ENCODE assay signal across 26 cellular contexts in the genomic region with DNA sequence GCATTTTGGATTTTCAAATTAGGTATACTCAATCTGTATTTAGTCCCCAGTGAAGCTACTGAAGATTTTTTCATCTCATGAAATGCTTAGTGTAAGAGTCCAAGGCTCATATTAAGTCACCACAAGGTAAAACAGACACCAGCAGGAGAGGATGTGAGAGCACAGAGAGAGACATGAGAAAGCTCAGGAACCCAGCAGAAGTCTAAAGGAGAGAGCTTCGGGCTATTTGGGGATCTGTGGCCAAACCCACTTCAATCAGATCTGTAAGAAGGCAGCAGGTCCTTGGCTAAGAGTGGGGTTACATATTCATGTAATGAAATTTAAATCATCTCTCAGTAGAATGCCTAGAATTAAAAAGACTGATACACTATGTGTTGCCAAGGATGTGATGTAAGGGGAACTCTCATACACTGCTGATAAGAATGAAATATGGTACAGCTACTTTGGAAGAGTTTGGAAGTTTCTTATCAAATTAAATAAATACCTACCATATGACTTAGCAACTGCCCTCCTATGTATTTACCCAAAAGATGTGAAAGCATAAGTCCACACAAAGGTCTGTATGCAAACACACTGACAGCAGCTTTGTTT.
"Had no signal": no experiment of that assay in that cellular context is flagged by ENCODE, and none has a peak within 500 bp of the region (broad histone marks: within the 10 kb centered on the region; RNA-seq: fewer than 3 reads in every experiment).

No MANE protein-coding gene starts in this region.

- H3K4me1 ChIP-seq: left lung, parathyroid adenoma had no signal

- H2AFZ ChIP-seq: parathyroid adenoma had no signal

- H3K79me2 ChIP-seq: parathyroid adenoma had no signal

- DNase-seq: activated CD4-positive, alpha-beta memory T cell treated with anti-CD3 and anti-CD28 coated beads for 36 hours; activated CD4-positive, alpha-beta T cell treated with anti-CD3 and anti-CD28 coated beads for 48 hours; activated CD4-positive, CD25-positive, alpha-beta regulatory T cell; activated naive CD4-positive, alpha-beta T cell treated with Interleukin-2 at 50 U/mL for 16 hours; activated naive CD8-positive, alpha-beta T cell treated with anti-CD3 and anti-CD28 coated beads, Interleukin-2, amount 10 ng/mL, durations not matched to agents 7 days and 5 days; activated T-cell treated with anti-CD3 and anti-CD28 coated beads, Interleukin-2, amount 50 U/mL, for 48 hours; amygdala; brain microvascular endothelial cell; caudate nucleus; dermis blood vessel endothelial cell; effector CD8-positive, alpha-beta T cell; kidney glomerular epithelial cell; left lung; mammary epithelial cell; midbrain; right cardiac atrium; stimulated activated CD4-positive, alpha-beta T cell treated with anti-CD3 and anti-CD28 coated beads, Interleukin-2, amount 100 ng/mL, for 24 hours; stimulated activated naive CD8-positive, alpha-beta T cell treated with anti-CD3 and anti-CD28 coated beads, Interleukin-15, amount 100 ng/mL, for 72 hours; T1000; trophoblast cell had no signal

- H3K9me3 Mint-ChIP-seq: activated CD4-positive, alpha-beta memory T cell treated with anti-CD3 and anti-CD28 coated beads for 36 hours; activated naive CD8-positive, alpha-beta T cell treated with anti-CD3 and anti-CD28 coated beads, Interleukin-2, amount 10 ng/mL, durations not matched to agents 7 days and 5 days; nephron; stimulated activated effector memory CD8-positive, alpha-beta T cell treated with anti-CD3 and anti-CD28 coated beads, Interleukin-12 subunit alpha, Interleukin-12 subunit beta, amount 100 ng/mL, for 72 hours; stimulated activated naive CD8-positive, alpha-beta T cell treated with anti-CD3 and anti-CD28 coated beads, Interleukin-15, amount 100 ng/mL, for 72 hours; T-helper 1 cell treated with Interleukin-12 subunit alpha and Interleukin-12 subunit beta and Interleukin-4 antibody, amounts not matched to agents 30 μg/mL and 1 μg/mL, for 36 hours had no signal

- H3K27me3 Mint-ChIP-seq: activated CD4-positive, alpha-beta memory T cell treated with anti-CD3 and anti-CD28 coated beads for 36 hours had no signal

- ATAC-seq: left lung; right cardiac atrium; stimulated activated effector memory CD8-positive, alpha-beta T cell treated with anti-CD3 and anti-CD28 coated beads, Interleukin-12 subunit alpha, Interleukin-12 subunit beta, amount 100 ng/mL, for 72 hours; stimulated activated naive CD8-positive, alpha-beta T cell treated with anti-CD3 and anti-CD28 coated beads, Interleukin-15, amount 100 ng/mL, for 72 hours had no signal

- H3K27ac ChIP-seq: brain microvascular endothelial cell, left lung, neutrophil, parathyroid adenoma, vagina had no signal

- H3K36me3 ChIP-seq: brain microvascular endothelial cell, left lung, neutrophil, vagina had no signal

- H3K9ac ChIP-seq: parathyroid adenoma had no signal

- H3K4me3 Mint-ChIP-seq: activated CD4-positive, alpha-beta memory T cell treated with anti-CD3 and anti-CD28 coated beads for 36 hours; activated naive CD8-positive, alpha-beta T cell treated with anti-CD3 and anti-CD28 coated beads, Interleukin-2, amount 10 ng/mL, durations not matched to agents 7 days and 5 days; nephron; stimulated activated effector memory CD8-positive, alpha-beta T cell treated with anti-CD3 and anti-CD28 coated beads, Interleukin-12 subunit alpha, Interleukin-12 subunit beta, amount 100 ng/mL, for 72 hours; stimulated activated naive CD8-positive, alpha-beta T cell treated with anti-CD3 and anti-CD28 coated beads, Interleukin-15, amount 100 ng/mL, for 72 hours; T-helper 1 cell treated with Interleukin-12 subunit alpha and Interleukin-12 subunit beta and Interleukin-4 antibody, amounts not matched to agents 30 μg/mL and 1 μg/mL, for 36 hours had no signal

- H3K4me1 Mint-ChIP-seq: activated naive CD8-positive, alpha-beta T cell treated with anti-CD3 and anti-CD28 coated beads, Interleukin-2, amount 10 ng/mL, durations not matched to agents 7 days and 5 days; stimulated activated effector memory CD8-positive, alpha-beta T cell treated with anti-CD3 and anti-CD28 coated beads, Interleukin-12 subunit alpha, Interleukin-12 subunit beta, amount 100 ng/mL, for 72 hours; stimulated activated naive CD8-positive, alpha-beta T cell treated with anti-CD3 and anti-CD28 coated beads, Interleukin-15, amount 100 ng/mL, for 72 hours had no signal

- H3K27ac Mint-ChIP-seq: activated CD4-positive, alpha-beta memory T cell treated with anti-CD3 and anti-CD28 coated beads for 36 hours; activated naive CD8-positive, alpha-beta T cell treated with anti-CD3 and anti-CD28 coated beads, Interleukin-2, amount 10 ng/mL, durations not matched to agents 7 days and 5 days; stimulated activated effector memory CD8-positive, alpha-beta T cell treated with anti-CD3 and anti-CD28 coated beads, Interleukin-12 subunit alpha, Interleukin-12 subunit beta, amount 100 ng/mL, for 72 hours; stimulated activated naive CD8-positive, alpha-beta T cell treated with anti-CD3 and anti-CD28 coated beads, Interleukin-15, amount 100 ng/mL, for 72 hours; T-helper 1 cell treated with Interleukin-12 subunit alpha and Interleukin-12 subunit beta and Interleukin-4 antibody, amounts not matched to agents 30 μg/mL and 1 μg/mL, for 36 hours had no signal

- H3K4me3 ChIP-seq: left lung, vagina had no signal

- H3K9me3 ChIP-seq: left lung, neutrophil, vagina had no signal

- H3K36me3 Mint-ChIP-seq: activated CD4-positive, alpha-beta memory T cell treated with anti-CD3 and anti-CD28 coated beads for 36 hours; activated naive CD8-positive, alpha-beta T cell treated with anti-CD3 and anti-CD28 coated beads, Interleukin-2, amount 10 ng/mL, durations not matched to agents 7 days and 5 days; stimulated activated effector memory CD8-positive, alpha-beta T cell treated with anti-CD3 and anti-CD28 coated beads, Interleukin-12 subunit alpha, Interleukin-12 subunit beta, amount 100 ng/mL, for 72 hours had no signal

- H3K27me3 ChIP-seq: brain microvascular endothelial cell, left lung, neutrophil, vagina had no signal
